ENCODE assay signal across 1 cellular context in genomic region chr16:4515611-4516233, GRCh38.
TF ChIP-seq lines count a peak whose summit lies in the region.

No MANE protein-coding gene starts in this region.

TF ChIP-seq in endothelial cell of umbilical vein, 7 proteins besides CTCF, POLR2A, EP300 and RAD21 (continued from another document):
- TF ChIP-seq JUN (IDR thresholded peaks at IDR 0.05; ENCODE audit: borderline replicate concordance, insufficient read depth, insufficient read length, low read depth), result peak; percentile 25
- TF ChIP-seq POLR2AphosphoS5 (IDR thresholded peaks at IDR 0.05; ENCODE audit: insufficient read depth, low read depth, low read length), result no peak
